9 cellular contexts compared by ENCODE assay signal in the genomic region with DNA sequence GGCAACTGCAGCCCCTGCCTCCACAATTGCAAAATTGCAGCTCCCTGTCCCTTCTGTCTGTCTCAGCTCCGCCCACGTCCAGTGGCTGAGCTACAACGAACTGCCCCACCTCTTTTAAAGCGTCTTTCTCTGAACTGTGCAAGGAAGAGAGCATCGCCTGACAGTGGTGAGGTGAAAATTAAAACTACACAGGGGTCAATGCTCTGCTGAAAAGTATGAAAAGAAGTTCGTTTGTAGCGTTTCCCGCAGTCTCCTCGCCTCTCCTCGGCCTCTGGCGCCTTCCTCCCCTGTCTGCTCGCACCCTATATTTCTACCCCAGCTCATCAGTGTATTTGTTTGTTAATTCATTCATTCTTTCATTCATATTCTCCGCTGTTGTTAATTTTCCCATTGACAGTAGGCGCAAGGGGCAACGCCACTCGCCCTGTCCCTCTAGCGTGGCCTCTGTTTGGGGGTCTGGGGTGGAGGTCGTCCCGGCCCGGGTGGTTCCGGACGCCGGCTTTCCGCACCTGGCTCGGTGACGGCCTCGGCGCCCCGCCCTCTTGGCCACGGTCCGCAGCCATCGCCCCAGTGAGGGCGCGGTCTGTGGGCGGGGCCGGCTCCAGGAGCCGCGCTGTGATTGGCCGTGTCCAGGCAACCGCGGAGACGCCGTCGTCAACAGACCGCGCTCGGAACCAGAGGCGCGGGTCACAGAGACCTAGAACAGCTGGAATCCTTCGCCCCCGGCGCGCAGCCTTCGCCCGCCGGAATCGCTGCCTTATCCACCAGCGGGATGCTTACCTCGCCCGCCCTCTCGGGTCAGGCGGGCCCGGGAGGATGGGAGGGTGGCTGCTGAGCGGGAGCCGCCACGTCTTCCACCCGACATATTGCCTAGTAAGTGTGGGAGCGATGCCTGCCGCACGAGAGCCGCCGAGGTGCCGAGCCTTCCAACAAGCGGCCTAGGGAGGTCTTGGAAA. TPM values are rescaled to one million over a fixed set of nuclear protein-coding genes. Genes with fewer than 3 reads are reported as not detected.
A peak's percentile ranks its signal among the peaks of the same experiment; 100 is the strongest.
DNase-seq lines count a peak whose midpoint lies in the region; ATAC-seq and TF ChIP-seq lines count a peak whose summit lies in the region.
"Had no signal": no experiment of that assay in that cellular context is flagged by ENCODE, and none has a peak within 500 bp of the region (broad histone marks: within the 10 kb centered on the region; RNA-seq: fewer than 3 reads in every experiment).

Gene VWA3B (plus strand): TSS at position 677 of the 956 bp plus-strand sequence. CDS start 5,926 bp downstream, outside the sequence.

- H3K4me1 ChIP-seq in Peyer's patch = peaks cover 0 to 14% (median 6%) of the 10 kb centered on the region in 4 donors

- DNase-seq in D341Med (ENCODE audit: low spot score) (peak; percentile 79), HPDE6-E6E7 (ENCODE audit: extremely low spot score) (peak; percentile 60), Peyer's patch (peak; percentile 79 to 95 (median 91)), MCF 10A (ENCODE audit: unreplicated experiment) (peak; percentile 66), iPS-NIHi7 (ENCODE audit: extremely low spot score) (peak; percentile 98), NCI-H446 (lab: John Stamatoyannopoulos, UW) (no peak)
- DNase-seq in stimulated activated CD4-positive, alpha-beta T cell treated with anti-CD3 and anti-CD28 coated beads, Interleukin-15, amount 100 ng/mL, for 24 hours = peak; percentile 78

- intact Hi-C loops in MCF 10A (cut with micrococcal nuclease) = loop anchor here (5.0 kb wide), 2 partner anchors 219 to 279 kb away; no protein-coding TSS in a partner anchor

- no peaks in the 10 kb centered on the region for H3K9me3 Mint-ChIP-seq in MCF 10A (ENCODE audit: unreplicated experiment)

- peak; percentile 70 for ATAC-seq in GM19455 (IDR thresholded peaks at IDR 0.05; ENCODE audit: unreplicated experiment)

- no TSS peak for BruUV-seq in MCF 10A (replicated peaks; lab: Mats Ljungman, UMichigan)

- H3K4me1 Mint-ChIP-seq in MCF 10A (ENCODE audit: insufficient read depth, unreplicated experiment) = peaks cover 5% of the 10 kb centered on the region

- no peaks in the 10 kb centered on the region for H3K9me3 ChIP-seq in Peyer's patch

- POLR2A ChIA-PET in MCF 10A (lab: Yijun Ruan, JAX) = interaction anchor here (0.8 to 1.7 kb wide), 4 partner anchors 12 to 102 kb away, joined by 3 to 6 read pairs (median 4); no protein-coding TSS in a partner anchor

- H3K4me3 Mint-ChIP-seq in MCF 10A (ENCODE audit: unreplicated experiment) = peak within 1 kb of the TSS; percentile 68

- peak; percentile 7 to 56 for TF ChIP-seq POLR2A in Peyer's patch (IDR thresholded peaks at IDR 0.05)

- H3K36me3 ChIP-seq in Peyer's patch = no peaks in the 10 kb centered on the region

- peaks cover 17% of the 10 kb centered on the region for H3K27me3 Mint-ChIP-seq in MCF 10A (ENCODE audit: insufficient read depth, unreplicated experiment)

- no peaks in the 10 kb centered on the region for H3K36me3 Mint-ChIP-seq in MCF 10A (ENCODE audit: insufficient read depth, unreplicated experiment)

- CTCF ChIA-PET in MCF 10A (lab: Yijun Ruan, JAX) = interaction anchor here (0.9 kb wide), 1 partner anchor 102 kb away, joined by 3 read pairs; no protein-coding TSS in a partner anchor

- TF ChIP-seq CTCF in Peyer's patch (IDR thresholded peaks at IDR 0.05) (peak in 2 of 6 experiments; percentile 4 to 7), MCF 10A (IDR thresholded peaks at IDR 0.05; ENCODE audit: unreplicated experiment) (no peak)

- peak within 1 kb of the TSS; percentile 11 for H3K27ac Mint-ChIP-seq in MCF 10A (ENCODE audit: low read depth, unreplicated experiment)

- peak within 1 kb of the TSS; percentile 39 to 87 (median 72) for H3K27ac ChIP-seq in Peyer's patch

- no peaks in the 10 kb centered on the region for H3K27me3 ChIP-seq in Peyer's patch

- H3K4me3 ChIP-seq in Peyer's patch = peak within 1 kb of the TSS; percentile 46 to 64 (median 54)

RNA-seq across cellular contexts. Expression of gene VWA3B, which starts in this region (rescaled TPM):
- total RNA-seq in Peyer's patch (under 1 TPM in 1 of 4 donors, not detected in 3; 0.27 TPM), MCF 10A (2022) (not detected in 2 replicates)
- total RNA-seq: T-helper 2 cell treated with Interferon-gamma antibody and Interleukin-4, amounts not matched to agents 100 ng/mL and 5 ng/mL, for 36 hours had no signal

Comparison
In these comparisons a context has a peak if more than half of its experiments do, and no peak if none do; other contexts are left out.
1. Peak in DNase-seq, H3K4me3 ChIP-seq and H3K27ac ChIP-seq in Peyer's patch; RNA of the gene not detected or under 1 TPM.
2. Peak in DNase-seq in MCF 10A; RNA of the gene not detected or under 1 TPM.
3. DNase-seq: peak in D341Med (single experiment), HPDE6-E6E7 (single experiment), iPS-NIHi7 (single experiment) and stimulated activated CD4-positive, alpha-beta T cell treated with anti-CD3 and anti-CD28 coated beads, Interleukin-15, amount 100 ng/mL, for 24 hours (single experiment); none in NCI-H446 (0 of 2).